ENCODE assay signal across 1 cellular context in genomic region chr19:1400281-1401137, GRCh38.
A peak's percentile ranks its signal among the peaks of the same experiment; 100 is the strongest.
TF ChIP-seq lines count a peak whose summit lies in the region.

No MANE protein-coding gene starts in this region.

TF ChIP-seq in HepG2, 621 proteins besides CTCF, POLR2A, EP300 and RAD21 (continued from another document and continues in another):
- TF ChIP-seq PATZ1 (CRISPR knock-in tag; IDR thresholded peaks at IDR 0.05) (peak; percentile 97), ZNF251 (CRISPR knock-in tag; IDR thresholded peaks at IDR 0.05) (no peak), RBM22 (optimal IDR thresholded peaks at IDR 0.05; ENCODE audit: low read length) (peak; percentile 93), REPIN1 (CRISPR knock-in tag; IDR thresholded peaks at IDR 0.05; ENCODE audit: borderline replicate concordance, low read depth) (peak; percentile 89), TGIF2 (CRISPR knock-in tag; IDR thresholded peaks at IDR 0.05) (no peak), FOXO1 (CRISPR knock-in tag; IDR thresholded peaks at IDR 0.05) (peak; percentile 78; the same call in 1 of the 2 replicates), E2F2 (CRISPR knock-in tag; IDR thresholded peaks at IDR 0.05; ENCODE audit: borderline replicate concordance) (no peak), STAT6 (CRISPR knock-in tag; IDR thresholded peaks at IDR 0.05; ENCODE audit: borderline replicate concordance) (no peak), TFAP4 (IDR thresholded peaks at IDR 0.05; ENCODE audit: borderline replicate concordance, low read depth) (no peak; the same call in 1 of the 2 replicates), ZNF281 (CRISPR knock-in tag; IDR thresholded peaks at IDR 0.05; ENCODE audit: borderline replicate concordance) (no peak; the same call in 1 of the 2 replicates), ELF1 (CRISPR knock-in tag; IDR thresholded peaks at IDR 0.05) (no peak), HNF1B (CRISPR knock-in tag; IDR thresholded peaks at IDR 0.05) (no peak), ZNF605 (CRISPR knock-in tag; IDR thresholded peaks at IDR 0.05) (0 out of 2 replicates have a peak, but pooled peaks have one; percentile 49), TOE1 (CRISPR knock-in tag; IDR thresholded peaks at IDR 0.05) (no peak), NR1H2 (CRISPR knock-in tag; IDR thresholded peaks at IDR 0.05; ENCODE audit: borderline replicate concordance, low read depth) (no peak), HIC2 (CRISPR knock-in tag; IDR thresholded peaks at IDR 0.05; ENCODE audit: low read depth) (no peak; the same call in 1 of the 2 replicates), ZNF841 (CRISPR knock-in tag; IDR thresholded peaks at IDR 0.05; ENCODE audit: borderline replicate concordance) (no peak), ZNF615 (CRISPR knock-in tag; IDR thresholded peaks at IDR 0.05; ENCODE audit: borderline replicate concordance) (0 out of 2 replicates have a peak, but pooled peaks have one; percentile 47), TFE3 (CRISPR knock-in tag; IDR thresholded peaks at IDR 0.05) (no peak), USF2 (IDR thresholded peaks at IDR 0.05; ENCODE audit: low read depth, low read length) (no peak), USF2 (CRISPR knock-in tag; IDR thresholded peaks at IDR 0.05; ENCODE audit: borderline replicate concordance) (no peak; the same call in 1 of the 2 replicates), ZSCAN5A (CRISPR knock-in tag; IDR thresholded peaks at IDR 0.05; ENCODE audit: borderline replicate concordance) (peak; percentile 84; the same call in 1 of the 2 replicates), ZNF335 (CRISPR knock-in tag; IDR thresholded peaks at IDR 0.05) (peak; percentile 44; the same call in 1 of the 2 replicates), CHD2 (IDR thresholded peaks at IDR 0.05; ENCODE audit: low read depth, low read length) (no peak), U2AF2 (IDR thresholded peaks at IDR 0.05; ENCODE audit: low read depth, low read length) (no peak; the same call in 1 of the 2 replicates), RBAK (CRISPR knock-in tag; IDR thresholded peaks at IDR 0.05) (no peak), FLYWCH1 (CRISPR knock-in tag; IDR thresholded peaks at IDR 0.05) (no peak), NFE2 (CRISPR knock-in tag; IDR thresholded peaks at IDR 0.05) (no peak), ZNF629 (CRISPR knock-in tag; conservative IDR thresholded peaks at IDR 0.05) (peak; percentile 100), ZBTB3 (CRISPR knock-in tag; IDR thresholded peaks at IDR 0.05; ENCODE audit: borderline replicate concordance, low read depth) (no peak), HNRNPUL1 (IDR thresholded peaks at IDR 0.05; ENCODE audit: low read depth, low read length) (no peak), DBP (CRISPR knock-in tag; IDR thresholded peaks at IDR 0.05; ENCODE audit: not compliant biosample characterization) (no peak), ZNF724P (CRISPR knock-in tag; IDR thresholded peaks at IDR 0.05; ENCODE audit: borderline replicate concordance) (no peak), ZNF747 (CRISPR knock-in tag; IDR thresholded peaks at IDR 0.05; ENCODE audit: borderline replicate concordance) (peak; percentile 92; the same call in 1 of the 2 replicates), ZNF501 (CRISPR knock-in tag; IDR thresholded peaks at IDR 0.05) (peak; percentile 70), ZNF713 (CRISPR knock-in tag; IDR thresholded peaks at IDR 0.05) (0 out of 2 replicates have a peak, but pooled peaks have one; percentile 52), ZSCAN30 (CRISPR knock-in tag; IDR thresholded peaks at IDR 0.05) (0 out of 2 replicates have a peak, but pooled peaks have one; percentile 86)
